Comparison of ENCODE assay signal across 20 cellular contexts in genomic region chr4:36676139-36677050, GRCh38.
DNase-seq lines count a peak whose midpoint lies in the region; ATAC-seq and TF ChIP-seq lines count a peak whose summit lies in the region.
"Had no signal": no experiment of that assay in that cellular context is flagged by ENCODE, and none has a peak within 500 bp of the region (broad histone marks: within the 10 kb centered on the region; RNA-seq: fewer than 3 reads in every experiment).

No MANE protein-coding gene starts in this region.

- no peaks in the 10 kb centered on the region for H3K36me3 ChIP-seq in prostate gland
- H3K36me3 ChIP-seq: ascending aorta, esophagus muscularis mucosa, neutrophil, SJCRH30, thoracic aorta had no signal

- H3K27me3 Mint-ChIP-seq in brain = no peaks in the 10 kb centered on the region
- no peaks in the 10 kb centered on the region for H3K27me3 Mint-ChIP-seq in nephron (ENCODE audit: low read depth)

- DNase-seq in DMS 273 treated with DMSO at 0.1 percent for 48 hours (lab: John Stamatoyannopoulos, UW) (peak; percentile 43), NCI-H2171 treated with DMSO at 0.1 percent for 48 hours (lab: John Stamatoyannopoulos, UW) (peak; percentile 46), prostate gland (ENCODE audit: low spot score) (no peak)
- DNase-seq: activated CD4-positive, alpha-beta T cell treated with anti-CD3 and anti-CD28 coated beads for 48 hours; activated naive CD4-positive, alpha-beta T cell treated with Interleukin-2 at 50 U/mL for 16 hours; activated T-cell treated with anti-CD3 and anti-CD28 coated beads for 4 hours; AML-193; kidney glomerular epithelial cell; NCI-H2081 treated with DMSO at 0.1 percent for 48 hours; T-helper 9 cell had no signal

- no peak overlapping the region for H3K27ac ChIP-seq in prostate gland
- H3K27ac ChIP-seq: ascending aorta, esophagus muscularis mucosa, neutrophil, SJCRH30, thoracic aorta had no signal

- ATAC-seq in GM18909 (IDR thresholded peaks at IDR 0.05; ENCODE audit: poor library complexity, unreplicated experiment) (no peak), HG02759 (IDR thresholded peaks at IDR 0.05; ENCODE audit: unreplicated experiment) (no peak), GM19455 (IDR thresholded peaks at IDR 0.05; ENCODE audit: unreplicated experiment) (no peak)

- H3K27ac Mint-ChIP-seq in brain = peak overlapping the region in 3 of 5 experiments; percentile 20 to 88 (median 55)
- H3K27ac Mint-ChIP-seq in nephron = peak overlapping the region; percentile 17 to 83 (median 44)

- H3K9me3 ChIP-seq in prostate gland = no peaks in the 10 kb centered on the region
- H3K9me3 ChIP-seq: ascending aorta, neutrophil, SJCRH30, thoracic aorta had no signal

- intact Hi-C loops in prostate gland (cut with DNase I) = no loop called here

- no peak overlapping the region for H3K4me3 ChIP-seq in prostate gland
- H3K4me3 ChIP-seq: ascending aorta, esophagus muscularis mucosa, SJCRH30, thoracic aorta had no signal

- no peaks in the 10 kb centered on the region for H3K4me1 ChIP-seq in prostate gland (replicated peaks)
- H3K4me1 ChIP-seq: ascending aorta, esophagus muscularis mucosa had no signal

- no peak for TF ChIP-seq POLR2A in prostate gland (IDR thresholded peaks at IDR 0.05)

- H3K9me3 Mint-ChIP-seq in brain (peaks cover 0 to 2% (median 0%) of the 10 kb centered on the region in 5 experiments), nephron (no peaks in the 10 kb centered on the region)

- H3K4me1 Mint-ChIP-seq in brain (peaks cover 29% of the 10 kb centered on the region), nephron (peaks cover 21% of the 10 kb centered on the region)

- no peaks in the 10 kb centered on the region for H3K27me3 ChIP-seq in prostate gland (replicated peaks; ENCODE audit: insufficient read depth)
- H3K27me3 ChIP-seq: ascending aorta, esophagus muscularis mucosa, neutrophil, SJCRH30 had no signal

- H3K4me3 Mint-ChIP-seq in brain (peak overlapping the region in 1 of 5 experiments; percentile 35), nephron (no peak overlapping the region)

- 34% methylated on average over 5 of the region's 5 CpGs for WGBS in prostate gland

- H3K36me3 Mint-ChIP-seq in brain (no peaks in the 10 kb centered on the region), nephron (ENCODE audit: low read depth) (no peaks in the 10 kb centered on the region)

- TF ChIP-seq CTCF in brain (conservative IDR thresholded peaks at IDR 0.05) = no peak
- TF ChIP-seq CTCF in nephron (IDR thresholded peaks at IDR 0.05; ENCODE audit: unreplicated experiment in 3 of 3) = no peak
- no peak for TF ChIP-seq CTCF in prostate gland (IDR thresholded peaks at IDR 0.05)
